ENCODE assay signal across 8 cellular contexts in genomic region chr12:123712780-123713319, GRCh38. TPM values are rescaled to one million over a fixed set of nuclear protein-coding genes. Genes with fewer than 3 reads are reported as not detected.
DNase-seq lines count a peak whose midpoint lies in the region; ATAC-seq, FAIRE-seq and TF ChIP-seq lines count a peak whose summit lies in the region.

No MANE protein-coding gene starts in this region.

- H3K4me3 ChIP-seq in A549: peak overlapping the region; percentile 84
- peak overlapping the region; percentile 97 to 100 for H3K4me3 ChIP-seq in tibial artery

- FAIRE-seq in A549 (lab: Jason Lieb, UNC): no peak

- ATAC-seq in A549 (peak; percentile 7 to 21; a peak in 2 of 6 replicates), HG02970 (IDR thresholded peaks at IDR 0.05; ENCODE audit: low FRiP score, unreplicated experiment) (peak; percentile 10), HG02981 (IDR thresholded peaks at IDR 0.05; ENCODE audit: unreplicated experiment) (no peak), GM18861 (IDR thresholded peaks at IDR 0.05; ENCODE audit: unreplicated experiment) (no peak)

- H3K9me3 ChIP-seq in A549 (no peaks in the 10 kb centered on the region), tibial artery (no peaks in the 10 kb centered on the region)

- CTCF ChIA-PET in A549 (lab: Yijun Ruan, JAX): interaction anchor here (1.0 to 1.2 kb wide), 2 partner anchors 25 to 225 kb away, joined by 3 read pairs; no protein-coding TSS in a partner anchor

- H3K27me3 Mint-ChIP-seq in activated naive CD8-positive, alpha-beta T cell treated with anti-CD3 and anti-CD28 coated beads for 36 hours: no peaks in the 10 kb centered on the region

- H3K4me3 Mint-ChIP-seq in activated naive CD8-positive, alpha-beta T cell treated with anti-CD3 and anti-CD28 coated beads for 36 hours: peak overlapping the region; percentile 87

- no peak for TF ChIP-seq EP300 in A549 (IDR thresholded peaks at IDR 0.05)

- TF ChIP-seq CTCF in A549 (IDR thresholded peaks at IDR 0.05) (no peak), tibial artery (IDR thresholded peaks at IDR 0.05) (no peak)

- intact Hi-C loops in tibial artery (cut with DNase I; ENCODE audit: low total_unique reads): no loop called here

- WGBS in A549 (ENCODE audit: missing lambda C conversion rate): 5% methylated on average over 12 of the region's 26 CpGs

- H3K27ac ChIP-seq in A549: peak overlapping the region; percentile 83 to 94
- peak overlapping the region; percentile 74 to 81 for H3K27ac ChIP-seq in tibial artery

- H3K36me3 ChIP-seq in tibial artery: peaks cover 0 to 5% (median 0%) of the 10 kb centered on the region in 3 donors

- H3K4me1 ChIP-seq in A549 (peaks cover 13% of the 10 kb centered on the region; the same call in 1 of the 3 replicates), tibial artery (peaks cover 0 to 29% (median 20%) of the 10 kb centered on the region in 4 donors)

- TF ChIP-seq POLR2A in A549 (IDR thresholded peaks at IDR 0.05; ENCODE audit: low read length): no peak

- no peaks in the 10 kb centered on the region for H3K9me3 Mint-ChIP-seq in activated naive CD8-positive, alpha-beta T cell treated with anti-CD3 and anti-CD28 coated beads for 36 hours

- no peak for TF ChIP-seq RAD21 in A549 (conservative IDR thresholded peaks at IDR 0.05 in 1 of 2, IDR thresholded peaks at IDR 0.05 in 1 of 2)

- H3K27ac Mint-ChIP-seq in activated naive CD8-positive, alpha-beta T cell treated with anti-CD3 and anti-CD28 coated beads for 36 hours: peak overlapping the region; percentile 74

- peak in 1 of 2 experiments; percentile 7 for DNase-seq in A549 (ENCODE audit: low read depth in 1 of 2, low spot score in 1 of 2)
- no peak for DNase-seq in activated naive CD8-positive, alpha-beta T cell treated with anti-CD3 and anti-CD28 coated beads for 36 hours
- DNase-seq in left kidney (ENCODE audit: low read depth, low spot score): peak; percentile 14
- DNase-seq in tibial artery: no peak
- no peak for DNase-seq in islet precursor cell

- H3K4me1 Mint-ChIP-seq in activated naive CD8-positive, alpha-beta T cell treated with anti-CD3 and anti-CD28 coated beads for 36 hours: peaks cover 33% of the 10 kb centered on the region

- H3K4me2 ChIP-seq in A549: peak overlapping the region; percentile 93

- peaks cover 18% of the 10 kb centered on the region for H3K36me3 Mint-ChIP-seq in activated naive CD8-positive, alpha-beta T cell treated with anti-CD3 and anti-CD28 coated beads for 36 hours

- H3K27me3 ChIP-seq in tibial artery: no peaks in the 10 kb centered on the region

- POLR2A ChIA-PET in A549 (lab: Yijun Ruan, JAX): interaction anchor here (1.2 to 1.5 kb wide), 3 partner anchors 11 to 348 kb away, joined by 4 to 7 read pairs (median 5); partner anchors contain the start of genes SBNO1 and ZNF664

TF ChIP-seq in A549, 52 proteins besides CTCF, POLR2A, EP300 and RAD21:
- TF ChIP-seq FOSB (CRISPR knock-in tag; IDR thresholded peaks at IDR 0.05) (no peak), CHD2 (IDR thresholded peaks at IDR 0.05; ENCODE audit: low read length, partially characterized antibody) (no peak), POLR2AphosphoS2 (conservative IDR thresholded peaks at IDR 0.05; ENCODE audit: low read length) (no peak), ESRRA (IDR thresholded peaks at IDR 0.05; ENCODE audit: borderline replicate concordance, low read length) (no peak), FOSL2 (IDR thresholded peaks at IDR 0.05) (no peak), FOSL2 (CRISPR knock-in tag; IDR thresholded peaks at IDR 0.05) (no peak), HDAC2 (IDR thresholded peaks at IDR 0.05) (no peak), TFCP2L1 (CRISPR knock-in tag; IDR thresholded peaks at IDR 0.05) (no peak), RNF2 (IDR thresholded peaks at IDR 0.05; ENCODE audit: borderline replicate concordance, low read depth) (no peak), ZFP36 (IDR thresholded peaks at IDR 0.05; ENCODE audit: borderline replicate concordance, partially characterized antibody) (no peak), ZSCAN20 (CRISPR knock-in tag; IDR thresholded peaks at IDR 0.05) (no peak), CBX8 (IDR thresholded peaks at IDR 0.05) (no peak), BCL3 (IDR thresholded peaks at IDR 0.05) (no peak), HOXA7 (CRISPR knock-in tag; IDR thresholded peaks at IDR 0.05) (no peak)
- TF ChIP-seq, protein P1, sequence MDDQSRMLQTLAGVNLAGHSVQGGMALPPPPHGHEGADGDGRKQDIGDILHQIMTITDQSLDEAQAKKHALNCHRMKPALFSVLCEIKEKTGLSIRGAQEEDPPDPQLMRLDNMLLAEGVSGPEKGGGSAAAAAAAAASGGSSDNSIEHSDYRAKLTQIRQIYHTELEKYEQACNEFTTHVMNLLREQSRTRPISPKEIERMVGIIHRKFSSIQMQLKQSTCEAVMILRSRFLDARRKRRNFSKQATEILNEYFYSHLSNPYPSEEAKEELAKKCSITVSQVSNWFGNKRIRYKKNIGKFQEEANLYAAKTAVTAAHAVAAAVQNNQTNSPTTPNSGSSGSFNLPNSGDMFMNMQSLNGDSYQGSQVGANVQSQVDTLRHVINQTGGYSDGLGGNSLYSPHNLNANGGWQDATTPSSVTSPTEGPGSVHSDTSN (IDR thresholded peaks at IDR 0.05): no peak
TF ChIP-seq in A549: peak in this region for 0.

RNA-seq across cellular contexts. Expression of gene ATP6V0A2, which starts 0.7 kb away (rescaled TPM):
- polyA plus RNA-seq in A549 (2011; rRNA removed): 42.4 and 44.6 TPM in 2 replicates
- 17.5 and 24.8 TPM in 2 replicates for polyA plus RNA-seq in A549 (2012; cell fraction: cytosol; rRNA removed)
- polyA plus RNA-seq in A549 (2012; cell fraction: nucleus; rRNA removed): 35.7 and 41.0 TPM in 2 replicates
- 11.9 to 12.5 TPM (median 12.1 TPM) in 3 replicates for polyA plus RNA-seq in A549 (2017; fragmentation: RNase III; extraction: RNeasy Plus Mini Kit Qiagen cat#74134 plus additional on column Dnase treatment)
- 51.8 and 61.0 TPM in 2 replicates for polyA minus RNA-seq in A549 (2011; rRNA and poly(A)+ RNA removed)
- 10 to 100 TPM; 49.5 to 54.3 TPM for total RNA-seq in activated naive CD8-positive, alpha-beta T cell treated with anti-CD3 and anti-CD28 coated beads for 36 hours

RNA-seq across cellular contexts. Expression of gene TCTN2, which starts 41.9 kb away (rescaled TPM):
- polyA plus RNA-seq in A549 (2011; rRNA removed) (14.3 and 15.0 TPM in 2 replicates), A549 (2017; fragmentation: RNase III; extraction: RNeasy Plus Mini Kit Qiagen cat#74134 plus additional on column Dnase treatment) (7.2 to 9.7 TPM (median 8.6 TPM) in 3 replicates)
- polyA plus RNA-seq in A549 (2012; cell fraction: cytosol; rRNA removed): 10.1 and 11.7 TPM in 2 replicates
- 11.2 and 15.9 TPM in 2 replicates for polyA plus RNA-seq in A549 (2012; cell fraction: nucleus; rRNA removed)
- polyA minus RNA-seq in A549 (2011; rRNA and poly(A)+ RNA removed): 17.9 and 18.3 TPM in 2 replicates
- total RNA-seq in activated naive CD8-positive, alpha-beta T cell treated with anti-CD3 and anti-CD28 coated beads for 36 hours: 1 to 10 TPM; 3.3 to 3.6 TPM

RNA-seq across cellular contexts. Expression of gene DNAH10, which starts 49.3 kb away (rescaled TPM):
- 0.36 and 0.39 TPM in 2 replicates for polyA plus RNA-seq in A549 (2011; rRNA removed)
- polyA plus RNA-seq in A549 (2012; cell fraction: cytosol; rRNA removed): 0.12 and 0.21 TPM in 2 replicates
- polyA plus RNA-seq in A549 (2012; cell fraction: nucleus; rRNA removed): 0.25 and 0.32 TPM in 2 replicates
- 0.14 to 0.37 TPM (median 0.37 TPM) in 3 replicates for polyA plus RNA-seq in A549 (2017; fragmentation: RNase III; extraction: RNeasy Plus Mini Kit Qiagen cat#74134 plus additional on column Dnase treatment)
- polyA minus RNA-seq in A549 (2011; rRNA and poly(A)+ RNA removed): 0.88 and 1.1 TPM in 2 replicates
- total RNA-seq in activated naive CD8-positive, alpha-beta T cell treated with anti-CD3 and anti-CD28 coated beads for 36 hours: under 1 TPM; 0.06 to 0.22 TPM

Comparison
In these comparisons a context has a peak if more than half of its experiments do, and no peak if none do; other contexts are left out.
1. ATAC-seq: peak in A549 (2 of 2) and HG02970 (single experiment); none in HG02981 (single experiment) and GM18861 (single experiment).